In genomic region chr9:108704156-108704852, GRCh38 we compare ENCODE assay signal across 24 cellular contexts.
DNase-seq lines count a peak whose midpoint lies in the region; ATAC-seq, FAIRE-seq and TF ChIP-seq lines count a peak whose summit lies in the region.
"Had no signal": no experiment of that assay in that cellular context is flagged by ENCODE, and none has a peak within 500 bp of the region (broad histone marks: within the 10 kb centered on the region; RNA-seq: fewer than 3 reads in every experiment).

No MANE protein-coding gene starts in this region.

- no peak overlapping the region for H3K4me2 ChIP-seq in astrocyte (ENCODE audit: low read length)
- H3K4me2 ChIP-seq: A549 had no signal

- DNase-seq in left cardiac atrium (peak; percentile 65), right atrium auricular region (ENCODE audit: low spot score) (no peak), astrocyte (ENCODE audit: low read depth) (peak; percentile 11), fibroblast of mammary gland (ENCODE audit: low read depth) (peak; percentile 46), suprapubic skin (ENCODE audit: low spot score in 2 of 2) (no peak), NCI-H2171 (lab: John Stamatoyannopoulos, UW) (no peak)
- DNase-seq: activated CD8-positive, alpha-beta memory T cell treated with anti-CD3 and anti-CD28 coated beads for 24 hours; CD4-positive, alpha-beta T cell; central memory CD4-positive, alpha-beta T cell; DND-41; KBM-7; NCI-H1092; NCI-H2107; OCI-M1; retina; stimulated activated naive CD4-positive, alpha-beta T cell; upper lobe of left lung had no signal

- no peak for TF ChIP-seq EP300 in suprapubic skin (IDR thresholded peaks at IDR 0.05)

- H2AFZ ChIP-seq in astrocyte (ENCODE audit: low read depth, low read length): no peak overlapping the region

- H3K27ac ChIP-seq in right atrium auricular region: no peak overlapping the region
- no peak overlapping the region for H3K27ac ChIP-seq in astrocyte (ENCODE audit: low read depth, low read length)
- peak overlapping the region; percentile 21 for H3K27ac ChIP-seq in suprapubic skin
- H3K27ac ChIP-seq: A549, neutrophil, upper lobe of left lung had no signal

- WGBS in suprapubic skin: 58% methylated on average over 4 of the region's 4 CpGs

- no peaks in the 10 kb centered on the region for H3K4me1 Mint-ChIP-seq in astrocyte (ENCODE audit: low read depth, unreplicated experiment)

- no peak overlapping the region for H3K9ac ChIP-seq in astrocyte (ENCODE audit: low read length)

- FAIRE-seq in astrocyte (lab: Jason Lieb, UNC): no peak
- FAIRE-seq: A549, H54 had no signal

- H3K36me3 ChIP-seq in right atrium auricular region: no peaks in the 10 kb centered on the region
- no peaks in the 10 kb centered on the region for H3K36me3 ChIP-seq in astrocyte (ENCODE audit: insufficient read depth, low read length)
- H3K36me3 ChIP-seq in suprapubic skin: no peaks in the 10 kb centered on the region
- H3K36me3 ChIP-seq: neutrophil, upper lobe of left lung had no signal

- no peaks in the 10 kb centered on the region for H3K36me3 Mint-ChIP-seq in astrocyte (ENCODE audit: low read depth, unreplicated experiment)
- H3K36me3 Mint-ChIP-seq: activated naive CD8-positive, alpha-beta T cell had no signal

- intact Hi-C loops in left cardiac atrium (cut with DNase I): no loop called here

- peaks cover 7% of the 10 kb centered on the region for H3K27me3 Mint-ChIP-seq in astrocyte (ENCODE audit: low read depth, unreplicated experiment)
- H3K27me3 Mint-ChIP-seq: activated naive CD8-positive, alpha-beta T cell; CD4-positive, alpha-beta T cell had no signal

- H3K9me3 ChIP-seq in right atrium auricular region (no peaks in the 10 kb centered on the region), astrocyte (ENCODE audit: insufficient read depth, low read depth, low read length) (no peaks in the 10 kb centered on the region), suprapubic skin (no peaks in the 10 kb centered on the region)
- H3K9me3 ChIP-seq: A549, neutrophil, upper lobe of left lung had no signal

- ATAC-seq in left cardiac atrium (peak in 1 of 2 donors; percentile 78), HG03378 (IDR thresholded peaks at IDR 0.05; ENCODE audit: unreplicated experiment) (no peak)
- no peak for ATAC-seq in activated CD4-positive, CD25-positive, alpha-beta regulatory T cell treated with anti-CD3 and anti-CD28 coated beads, Interleukin-2, amount 50 U/mL, for 24 hours
- ATAC-seq: A549 had no signal

- H3K79me2 ChIP-seq in astrocyte (ENCODE audit: insufficient read depth, low read length): no peaks in the 10 kb centered on the region

- no peak overlapping the region for H3K4me3 Mint-ChIP-seq in astrocyte (ENCODE audit: unreplicated experiment)
- H3K4me3 Mint-ChIP-seq: activated naive CD8-positive, alpha-beta T cell; CD4-positive, alpha-beta T cell; T-helper 2 cell treated with Interferon-gamma antibody and Interleukin-4, amounts not matched to agents 5 μg/mL and 100 μg/mL, for 36 hours had no signal

- TF ChIP-seq CTCF in right atrium auricular region (IDR thresholded peaks at IDR 0.05) (no peak), astrocyte (IDR thresholded peaks at IDR 0.05; ENCODE audit: insufficient read depth, low read depth, low read length) (no peak), fibroblast of mammary gland (conservative IDR thresholded peaks at IDR 0.05; ENCODE audit: control insufficient read depth, insufficient read depth, low read depth, low read length) (no peak), suprapubic skin (IDR thresholded peaks at IDR 0.05) (no peak)

- H3K4me1 ChIP-seq in right atrium auricular region (peaks cover 0 to 9% of the 10 kb centered on the region in 2 donors), astrocyte (ENCODE audit: insufficient read depth, low read length) (no peaks in the 10 kb centered on the region), suprapubic skin (peaks cover 20% of the 10 kb centered on the region)
- H3K4me1 ChIP-seq: A549, upper lobe of left lung had no signal

- H3K27ac Mint-ChIP-seq in astrocyte (ENCODE audit: unreplicated experiment): no peak overlapping the region
- H3K27ac Mint-ChIP-seq: activated naive CD8-positive, alpha-beta T cell; CD4-positive, alpha-beta T cell; T-helper 2 cell treated with Interferon-gamma antibody and Interleukin-4, amounts not matched to agents 5 μg/mL and 100 μg/mL, for 36 hours had no signal

- no peak for TF ChIP-seq POLR2A in suprapubic skin (IDR thresholded peaks at IDR 0.05)

- H3K9me3 Mint-ChIP-seq in astrocyte (ENCODE audit: unreplicated experiment): peaks cover 6% of the 10 kb centered on the region
- H3K9me3 Mint-ChIP-seq: CD4-positive, alpha-beta T cell; T-helper 2 cell treated with Interferon-gamma antibody and Interleukin-4, amounts not matched to agents 5 μg/mL and 100 μg/mL, for 36 hours had no signal

- no peaks in the 10 kb centered on the region for H4K20me1 ChIP-seq in astrocyte (ENCODE audit: insufficient read depth, low read length)

- H3K4me3 ChIP-seq in right atrium auricular region (no peak overlapping the region), astrocyte (ENCODE audit: insufficient read depth, low read depth, low read length) (no peak overlapping the region), fibroblast of mammary gland (ENCODE audit: control insufficient read depth, low read depth, low read length) (no peak overlapping the region), suprapubic skin (no peak overlapping the region)
- H3K4me3 ChIP-seq: A549, upper lobe of left lung had no signal

- H3K27me3 ChIP-seq in right atrium auricular region (no peaks in the 10 kb centered on the region), astrocyte (ENCODE audit: insufficient read depth, low read length) (no peaks in the 10 kb centered on the region), suprapubic skin (no peaks in the 10 kb centered on the region)
- H3K27me3 ChIP-seq: neutrophil, upper lobe of left lung had no signal

Comparison
In these comparisons a context has a peak if more than half of its experiments do, and no peak if none do; other contexts are left out.
1. DNase-seq: peak in left cardiac atrium (single experiment), astrocyte (single experiment) and fibroblast of mammary gland (single experiment); none in right atrium auricular region (single experiment), suprapubic skin (0 of 2) and NCI-H2171 (single experiment).